ENCODE assay signal across 14 cellular contexts in genomic region chr11:118938491-118939411, GRCh38. TPM values are rescaled to one million over a fixed set of nuclear protein-coding genes. Genes with fewer than 3 reads are reported as not detected.
A peak's percentile ranks its signal among the peaks of the same experiment; 100 is the strongest.
DNase-seq lines count a peak whose midpoint lies in the region; ATAC-seq, FAIRE-seq and TF ChIP-seq lines count a peak whose summit lies in the region.
"Had no signal": no experiment of that assay in that cellular context is flagged by ENCODE, and none has a peak within 500 bp of the region (broad histone marks: within the 10 kb centered on the region; RNA-seq: fewer than 3 reads in every experiment).

No MANE protein-coding gene starts in this region.

- CTCF ChIA-PET in A549 (lab: Yijun Ruan, JAX) = interaction anchor here (0.9 to 4.3 kb wide), 6 partner anchors 8 to 249 kb away, joined by 3 to 15 read pairs (median 6); no protein-coding TSS in a partner anchor

- POLR2A ChIA-PET in A549 (lab: Yijun Ruan, JAX) = interaction anchor here (0.8 kb wide), 1 partner anchor 148 kb away, joined by 7 read pairs; the partner anchor contains the start of gene DDX6

- no peaks in the 10 kb centered on the region for H3K27me3 Mint-ChIP-seq in activated T-helper 17 cell treated with anti-CD3 and anti-CD28 coated beads, Interleukin-2, amount 50 U/mL, for 72 hours

- H3K4me2 ChIP-seq in A549 = 0 out of 3 replicates have a peak overlapping the region, but pooled peaks have one; percentile 17

- ATAC-seq in A549 = peak; percentile 49 to 74; a peak in 4 of 6 replicates
- no peak for ATAC-seq in activated T-helper 17 cell treated with anti-CD3 and anti-CD28 coated beads, Interleukin-2, amount 50 U/mL, for 72 hours (replicated peaks)
- no peak for ATAC-seq in HG03469 (IDR thresholded peaks at IDR 0.05; ENCODE audit: unreplicated experiment)
- no peak for ATAC-seq in HG03457 (IDR thresholded peaks at IDR 0.05; ENCODE audit: unreplicated experiment)

- H3K27ac Mint-ChIP-seq in activated T-helper 17 cell treated with anti-CD3 and anti-CD28 coated beads, Interleukin-2, amount 50 U/mL, for 72 hours = no peak overlapping the region
- H3K27ac Mint-ChIP-seq: activated CD4-positive, alpha-beta memory T cell treated with anti-CD3 and anti-CD28 coated beads, Interleukin-2, amount 10 ng/mL, durations not matched to agents 7 days and 5 days had no signal

- no peak for TF ChIP-seq POLR2A in A549 (IDR thresholded peaks at IDR 0.05; ENCODE audit: low read length)
- TF ChIP-seq POLR2A in vagina (IDR thresholded peaks at IDR 0.05) = no peak

- H3K9me3 ChIP-seq in A549 (no peaks in the 10 kb centered on the region), vagina (no peaks in the 10 kb centered on the region)
- H3K9me3 ChIP-seq: Caco-2 had no signal

- peaks cover 10% of the 10 kb centered on the region for H3K4me1 ChIP-seq in A549
- peaks cover 12% of the 10 kb centered on the region for H3K4me1 ChIP-seq in vagina

- H3K36me3 ChIP-seq in kidney epithelial cell (ENCODE audit: control insufficient read depth, insufficient read depth, low read length) (no peaks in the 10 kb centered on the region), vagina (no peaks in the 10 kb centered on the region)

- H3K27ac ChIP-seq in A549 = no peak overlapping the region
- no peak overlapping the region for H3K27ac ChIP-seq in vagina

- H3K4me3 ChIP-seq in A549 (no peak overlapping the region), kidney epithelial cell (ENCODE audit: low read depth, low read length) (no peak overlapping the region), vagina (no peak overlapping the region)

- TF ChIP-seq CTCF in A549 (IDR thresholded peaks at IDR 0.05) = no peak
- no peak for TF ChIP-seq CTCF in kidney epithelial cell (IDR thresholded peaks at IDR 0.05; ENCODE audit: insufficient read depth, low read length, poor library complexity, severe bottlenecking)
- TF ChIP-seq CTCF in vagina (IDR thresholded peaks at IDR 0.05) = no peak

- 50% methylated on average over 10 of the region's 11 CpGs for WGBS in A549 (ENCODE audit: missing lambda C conversion rate)

- H3K4me3 Mint-ChIP-seq in activated T-helper 17 cell treated with anti-CD3 and anti-CD28 coated beads, Interleukin-2, amount 50 U/mL, for 72 hours = peak overlapping the region; percentile 41
- H3K4me3 Mint-ChIP-seq: activated CD4-positive, alpha-beta memory T cell treated with anti-CD3 and anti-CD28 coated beads, Interleukin-2, amount 10 ng/mL, durations not matched to agents 7 days and 5 days had no signal

- peak in 1 of 2 experiments; percentile 59 for DNase-seq in A549 (ENCODE audit: low read depth in 1 of 2, low spot score in 1 of 2)
- peak; percentile 74 for DNase-seq in H4 (ENCODE audit: low spot score)
- DNase-seq in kidney epithelial cell (ENCODE audit: low read depth) = peak; percentile 79
- no peak for DNase-seq in COLO829 (ENCODE audit: low spot score)
- DNase-seq in vagina (ENCODE audit: extremely low spot score in 2 of 2) = no peak
- DNase-seq: activated CD4-positive, alpha-beta memory T cell treated with anti-CD3 and anti-CD28 coated beads, Interleukin-2, amount 10 ng/mL, durations not matched to agents 7 days and 5 days; NCI-H2029 treated with DMSO at 0.1 percent for 48 hours; Right ventricle myocardium superior had no signal

- TF ChIP-seq RAD21 in A549 (conservative IDR thresholded peaks at IDR 0.05 in 1 of 2, IDR thresholded peaks at IDR 0.05 in 1 of 2) = no peak

- H3K9me3 Mint-ChIP-seq in activated T-helper 17 cell treated with anti-CD3 and anti-CD28 coated beads, Interleukin-2, amount 50 U/mL, for 72 hours = no peaks in the 10 kb centered on the region
- H3K9me3 Mint-ChIP-seq: activated CD4-positive, alpha-beta memory T cell treated with anti-CD3 and anti-CD28 coated beads, Interleukin-2, amount 10 ng/mL, durations not matched to agents 7 days and 5 days had no signal

- H3K27me3 ChIP-seq in kidney epithelial cell (ENCODE audit: control insufficient read depth, insufficient read depth, low read length) (no peaks in the 10 kb centered on the region), vagina (no peaks in the 10 kb centered on the region)

- no peak for TF ChIP-seq EP300 in A549 (IDR thresholded peaks at IDR 0.05)

- H3K36me3 Mint-ChIP-seq in activated T-helper 17 cell treated with anti-CD3 and anti-CD28 coated beads, Interleukin-2, amount 50 U/mL, for 72 hours (ENCODE audit: low read depth) = no peaks in the 10 kb centered on the region

- peaks cover 13% of the 10 kb centered on the region for H3K4me1 Mint-ChIP-seq in activated T-helper 17 cell treated with anti-CD3 and anti-CD28 coated beads, Interleukin-2, amount 50 U/mL, for 72 hours

- intact Hi-C loops in vagina (cut with DNase I) = no loop called here

- FAIRE-seq in A549 (lab: Jason Lieb, UNC) = no peak

TF ChIP-seq in A549, 52 proteins besides CTCF, POLR2A, EP300 and RAD21:
- TF ChIP-seq FOSL2 (IDR thresholded peaks at IDR 0.05) (no peak), FOSL2 (CRISPR knock-in tag; IDR thresholded peaks at IDR 0.05) (peak; percentile 31; the same call in 1 of the 2 replicates), MAX (IDR thresholded peaks at IDR 0.05) (no peak)

RNA-seq across cellular contexts. Expression of gene BCL9L, which starts 13.0 kb away (rescaled TPM):
- polyA plus RNA-seq in A549 (2011; rRNA removed) (7.0 and 8.8 TPM in 2 replicates), A549 (2017; fragmentation: RNase III; extraction: RNeasy Plus Mini Kit Qiagen cat#74134 plus additional on column Dnase treatment) (51.8 to 53.2 TPM (median 52.0 TPM) in 3 replicates)
- polyA plus RNA-seq in A549 (2012; cell fraction: cytosol; rRNA removed) = 16.4 and 27.8 TPM in 2 replicates
- 41.9 and 56.6 TPM in 2 replicates for polyA plus RNA-seq in A549 (2012; cell fraction: nucleus; rRNA removed)
- 8.8 and 19.9 TPM in 2 replicates for polyA minus RNA-seq in A549 (2011; rRNA and poly(A)+ RNA removed)
- 3.3 and 7.5 TPM in 2 replicates for total RNA-seq in H4 (2014; rRNA removed; shearing (Covaris generic))
- 10 to 100 TPM; 30.2 to 49.6 TPM for total RNA-seq in activated T-helper 17 cell treated with anti-CD3 and anti-CD28 coated beads, Interleukin-2, amount 50 U/mL, for 72 hours
- total RNA-seq in kidney epithelial cell (48.3 and 51.9 TPM in 2 replicates), vagina (30.0 TPM)

RNA-seq across cellular contexts. Expression of gene UPK2, which starts 17.3 kb away (rescaled TPM):
- polyA plus RNA-seq in A549 (2011; rRNA removed) (0.20 and 0.37 TPM in 2 replicates), A549 (2017; fragmentation: RNase III; extraction: RNeasy Plus Mini Kit Qiagen cat#74134 plus additional on column Dnase treatment) (0.41 to 0.92 TPM (median 0.50 TPM) in 3 replicates)
- 0.48 and 0.49 TPM in 2 replicates for polyA plus RNA-seq in A549 (2012; cell fraction: cytosol; rRNA removed)
- polyA plus RNA-seq in A549 (2012; cell fraction: nucleus; rRNA removed) = 0.56 and 0.62 TPM in 2 replicates
- polyA minus RNA-seq in A549 (2011; rRNA and poly(A)+ RNA removed) = 0.37 and 0.39 TPM in 2 replicates
- total RNA-seq in H4 (2014; rRNA removed; shearing (Covaris generic)) = not detected in 2 replicates
- 1 to 10 TPM in 1 of 2 donors, under 1 TPM in 1; 0.43 to 7.1 TPM for total RNA-seq in activated T-helper 17 cell treated with anti-CD3 and anti-CD28 coated beads, Interleukin-2, amount 50 U/mL, for 72 hours
- total RNA-seq in kidney epithelial cell (0.25 TPM in 1 of 2 replicates, not detected in the other), vagina (not detected)
- total RNA-seq: activated CD4-positive, alpha-beta memory T cell treated with anti-CD3 and anti-CD28 coated beads, Interleukin-2, amount 10 ng/mL, durations not matched to agents 7 days and 5 days; cardiac septum; Right ventricle myocardium superior; subcutaneous adipose tissue had no signal

RNA-seq across cellular contexts. Expression of gene FOXR1, which starts 32.8 kb away (rescaled TPM):
- polyA plus RNA-seq in A549 (2011; rRNA removed) (not detected in 2 replicates), A549 (2017; fragmentation: RNase III; extraction: RNeasy Plus Mini Kit Qiagen cat#74134 plus additional on column Dnase treatment) (not detected in 3 replicates)
- polyA plus RNA-seq in A549 (2012; cell fraction: cytosol; rRNA removed) = not detected in 2 replicates
- polyA plus RNA-seq in A549 (2012; cell fraction: nucleus; rRNA removed) = not detected in 2 replicates
- polyA minus RNA-seq in A549 (2011; rRNA and poly(A)+ RNA removed) = not detected in 2 replicates
- not detected in 2 replicates for total RNA-seq in H4 (2014; rRNA removed; shearing (Covaris generic))
- total RNA-seq in activated T-helper 17 cell treated with anti-CD3 and anti-CD28 coated beads, Interleukin-2, amount 50 U/mL, for 72 hours = under 1 TPM in 1 of 2 donors, not detected in 1; 0.98 TPM
- total RNA-seq in kidney epithelial cell (not detected in 2 replicates), vagina (not detected)
- total RNA-seq: activated CD4-positive, alpha-beta memory T cell treated with anti-CD3 and anti-CD28 coated beads, Interleukin-2, amount 10 ng/mL, durations not matched to agents 7 days and 5 days; Caco-2; cardiac septum; Right ventricle myocardium superior; subcutaneous adipose tissue had no signal

RNA-seq across cellular contexts. Expression of gene CXCR5, which starts 55.1 kb away (rescaled TPM):
- polyA plus RNA-seq in A549 (2011; rRNA removed) (not detected in 2 replicates), A549 (2017; fragmentation: RNase III; extraction: RNeasy Plus Mini Kit Qiagen cat#74134 plus additional on column Dnase treatment) (0.04 to 0.05 TPM (median 0.04 TPM) in 3 replicates)
- polyA plus RNA-seq in A549 (2012; cell fraction: cytosol; rRNA removed) = not detected in 2 replicates
- 0.02 and 0.04 TPM in 2 replicates for polyA plus RNA-seq in A549 (2012; cell fraction: nucleus; rRNA removed)
- not detected in 2 replicates for polyA minus RNA-seq in A549 (2011; rRNA and poly(A)+ RNA removed)
- total RNA-seq in H4 (2014; rRNA removed; shearing (Covaris generic)) = not detected in 2 replicates
- total RNA-seq in activated T-helper 17 cell treated with anti-CD3 and anti-CD28 coated beads, Interleukin-2, amount 50 U/mL, for 72 hours = 10 to 100 TPM in 1 of 2 donors, 1 to 10 TPM in 1; 8.0 to 20.2 TPM
- total RNA-seq in kidney epithelial cell (under 0.01 and 0.14 TPM in 2 replicates), vagina (not detected)
- total RNA-seq: Caco-2, cardiac septum, Right ventricle myocardium superior had no signal

RNA-seq across cellular contexts. Expression of gene CENATAC, which starts 59.2 kb away (rescaled TPM):
- 14.8 and 20.2 TPM in 2 replicates for polyA plus RNA-seq in A549 (2011; rRNA removed)
- 11.6 and 12.5 TPM in 2 replicates for polyA plus RNA-seq in A549 (2012; cell fraction: cytosol; rRNA removed)
- polyA plus RNA-seq in A549 (2012; cell fraction: nucleus; rRNA removed) = 51.4 and 75.0 TPM in 2 replicates
- 11.1 to 14.8 TPM (median 12.4 TPM) in 3 replicates for polyA plus RNA-seq in A549 (2017; fragmentation: RNase III; extraction: RNeasy Plus Mini Kit Qiagen cat#74134 plus additional on column Dnase treatment)
- 6.6 and 7.7 TPM in 2 replicates for polyA minus RNA-seq in A549 (2011; rRNA and poly(A)+ RNA removed)
- 11.9 and 14.4 TPM in 2 replicates for total RNA-seq in H4 (2014; rRNA removed; shearing (Covaris generic))
- total RNA-seq in activated T-helper 17 cell treated with anti-CD3 and anti-CD28 coated beads, Interleukin-2, amount 50 U/mL, for 72 hours = 10 to 100 TPM; 38.9 to 44.8 TPM
- total RNA-seq in kidney epithelial cell = 25.4 and 29.8 TPM in 2 replicates
- total RNA-seq in vagina = 49.8 TPM

Comparison
In these comparisons a context has a peak if more than half of its experiments do, and no peak if none do; other contexts are left out.
1. ATAC-seq: peak in A549 (2 of 2); none in activated T-helper 17 cell treated with anti-CD3 and anti-CD28 coated beads, Interleukin-2, amount 50 U/mL, for 72 hours (single experiment), HG03469 (single experiment) and HG03457 (single experiment).
2. DNase-seq: peak in H4 (single experiment) and kidney epithelial cell (single experiment); none in COLO829 (single experiment) and vagina (0 of 2).